In genomic region chr5:61409568-61409967, GRCh38 we compare ENCODE assay signal across 10 cellular contexts.
DNase-seq lines count a peak whose midpoint lies in the region; ATAC-seq and TF ChIP-seq lines count a peak whose summit lies in the region.
"Had no signal": no experiment of that assay in that cellular context is flagged by ENCODE, and none has a peak within 500 bp of the region (broad histone marks: within the 10 kb centered on the region; RNA-seq: fewer than 3 reads in every experiment).

No MANE protein-coding gene starts in this region.

- H3K9me3 ChIP-seq in HUES64 (ENCODE audit: insufficient read depth, low read depth, low read length) (no peaks in the 10 kb centered on the region), WERI-Rb-1 (ENCODE audit: severe bottlenecking) (no peaks in the 10 kb centered on the region)

- H3K4me3 ChIP-seq in HUES64 (ENCODE audit: low read length) (peak overlapping the region; percentile 56; the same call in 1 of the 2 replicates), WERI-Rb-1 (ENCODE audit: low read depth, low read length) (no peak overlapping the region)

- no peaks in the 10 kb centered on the region for H3K27me3 Mint-ChIP-seq in central memory CD8-positive, alpha-beta T cell
- H3K27me3 Mint-ChIP-seq: naive B cell had no signal

- H3K27ac Mint-ChIP-seq in central memory CD8-positive, alpha-beta T cell (ENCODE audit: low read depth): peak overlapping the region; percentile 89
- H3K27ac Mint-ChIP-seq: activated CD8-positive, alpha-beta memory T cell treated with anti-CD3 and anti-CD28 coated beads, Interleukin-2, amount 10 ng/mL, durations not matched to agents 7 days and 5 days had no signal

- H3K9me3 Mint-ChIP-seq in central memory CD8-positive, alpha-beta T cell: no peaks in the 10 kb centered on the region
- H3K9me3 Mint-ChIP-seq: naive B cell had no signal

- no peak for ATAC-seq in central memory CD8-positive, alpha-beta T cell (replicated peaks; ENCODE audit: extremely low read depth, poor library complexity, severe bottlenecking)
- ATAC-seq in HG02642 (IDR thresholded peaks at IDR 0.05; ENCODE audit: poor library complexity, unreplicated experiment): no peak

- no peak overlapping the region for H3K4me3 Mint-ChIP-seq in central memory CD8-positive, alpha-beta T cell

- H3K36me3 ChIP-seq in HUES64 (ENCODE audit: insufficient read depth, low read length) (no peaks in the 10 kb centered on the region), WERI-Rb-1 (no peaks in the 10 kb centered on the region)

- H3K4me1 Mint-ChIP-seq in central memory CD8-positive, alpha-beta T cell: peaks cover 33% of the 10 kb centered on the region

- peaks cover 54% of the 10 kb centered on the region for H3K4me1 ChIP-seq in HUES64 (ENCODE audit: insufficient read depth, low read length)

- peak overlapping the region; percentile 41; the same call in 1 of the 2 replicates for H3K9ac ChIP-seq in HUES64 (ENCODE audit: low read depth, low read length)

- H3K27me3 ChIP-seq in HUES64 (ENCODE audit: insufficient read depth, low read length) (no peaks in the 10 kb centered on the region), WERI-Rb-1 (ENCODE audit: insufficient read depth, low read depth, severe bottlenecking) (no peaks in the 10 kb centered on the region)

- H3K36me3 Mint-ChIP-seq in central memory CD8-positive, alpha-beta T cell (ENCODE audit: insufficient read depth): peaks cover 13% of the 10 kb centered on the region
- H3K36me3 Mint-ChIP-seq: naive B cell had no signal

- 31% methylated on average over 2 of the region's 2 CpGs for WGBS in HUES64

- no peak for TF ChIP-seq CTCF in WERI-Rb-1 (IDR thresholded peaks at IDR 0.05; ENCODE audit: low read depth, low read length)

- DNase-seq in ACHN: peak; percentile 89
- DNase-seq in central memory CD8-positive, alpha-beta T cell (ENCODE audit: low spot score in 2 of 2): no peak
- peak; percentile 18 for DNase-seq in midbrain (lab: John Stamatoyannopoulos, UW)
- DNase-seq in WERI-Rb-1: no peak
- DNase-seq in NCI-H146 treated with DMSO at 0.1 percent for 48 hours (lab: John Stamatoyannopoulos, UW; ENCODE audit: unreplicated experiment): no peak
- no peak for DNase-seq in NCI-H2107 (lab: John Stamatoyannopoulos, UW)
- DNase-seq: activated CD8-positive, alpha-beta memory T cell treated with anti-CD3 and anti-CD28 coated beads, Interleukin-2, amount 10 ng/mL, durations not matched to agents 7 days and 5 days; naive B cell had no signal

- in situ Hi-C loops in ACHN (cut with HindIII; ENCODE audit: low pct_ligation_motif_present, low pct_unique_long_range_greater_than_20kb, low sequenced_read_pairs): no loop called here

- H3K27ac ChIP-seq in HUES64 (ENCODE audit: low read depth, low read length) (peak overlapping the region; percentile 70), WERI-Rb-1 (no peak overlapping the region)

Comparison
In these comparisons a context has a peak if more than half of its experiments do, and no peak if none do; other contexts are left out.
1. DNase-seq: peak in ACHN (single experiment) and midbrain (single experiment); none in central memory CD8-positive, alpha-beta T cell (0 of 2), WERI-Rb-1 (single experiment), NCI-H146 treated with DMSO at 0.1 percent for 48 hours (single experiment) and NCI-H2107 (single experiment).